Comparison of ENCODE assay signal across 11 cellular contexts in genomic region chr12:124506832-124507153, GRCh38.
A peak's percentile ranks its signal among the peaks of the same experiment; 100 is the strongest.
DNase-seq lines count a peak whose midpoint lies in the region; ATAC-seq and TF ChIP-seq lines count a peak whose summit lies in the region.
"Had no signal": no experiment of that assay in that cellular context is flagged by ENCODE, and none has a peak within 500 bp of the region (broad histone marks: within the 10 kb centered on the region; RNA-seq: fewer than 3 reads in every experiment).

No MANE protein-coding gene starts in this region.

- H3K36me3 ChIP-seq in DND-41 (ENCODE audit: insufficient read depth, low read length) (0 out of 2 replicates have a peak, but pooled peaks cover 7% of the 10 kb centered on the region), left lung (peaks cover 0 to 4% of the 10 kb centered on the region in 2 donors), smooth muscle cell (ENCODE audit: low read depth) (no peaks in the 10 kb centered on the region)

- H3K27ac Mint-ChIP-seq in activated B cell treated with CpG ODN at 0.5 μM for 24 hours, result no peak overlapping the region
- H3K27ac Mint-ChIP-seq: activated CD8-positive, alpha-beta memory T cell treated with anti-CD3 and anti-CD28 coated beads, Interleukin-2, amount 10 ng/mL, durations not matched to agents 7 days and 5 days had no signal

- H2AFZ ChIP-seq in DND-41 (ENCODE audit: low read depth, low read length) (no peak overlapping the region), smooth muscle cell (ENCODE audit: low read depth) (no peak overlapping the region)

- H3K4me3 ChIP-seq in DND-41 (ENCODE audit: low read depth in 1 of 2, low read length in 2 of 2), result no peak overlapping the region
- no peak overlapping the region for H3K4me3 ChIP-seq in left lung
- H3K4me3 ChIP-seq in smooth muscle cell, result no peak overlapping the region
- H3K4me3 ChIP-seq: SJSA1 had no signal

- H3K27ac ChIP-seq in DND-41 (ENCODE audit: low read length) (0 out of 2 replicates have a peak overlapping the region, but pooled peaks have one; percentile 26), left lung (peak overlapping the region; percentile 79 to 80), smooth muscle cell (ENCODE audit: low read depth) (peak overlapping the region; percentile 94)
- H3K27ac ChIP-seq: SJSA1 had no signal

- intact Hi-C loops in activated B cell treated with CpG ODN at 0.5 μM for 24 hours (cut with micrococcal nuclease) (loop anchor here (5.0 kb wide), 1 partner anchor 39 kb away; no protein-coding TSS in a partner anchor), left lung (cut with DNase I) (no loop called here)

- POLR2A ChIA-PET in activated B cell treated with CpG ODN at 0.5 μM for 24 hours (lab: Charles Lee), result no interaction called here

- H3K4me2 ChIP-seq in DND-41 (ENCODE audit: insufficient read depth, low read length), result no peak overlapping the region
- H3K4me2 ChIP-seq in smooth muscle cell, result peak overlapping the region; percentile 70

- H3K36me3 Mint-ChIP-seq in activated B cell treated with CpG ODN at 0.5 μM for 24 hours (ENCODE audit: low read depth), result peaks cover 6% of the 10 kb centered on the region
- H3K36me3 Mint-ChIP-seq: activated CD8-positive, alpha-beta memory T cell treated with anti-CD3 and anti-CD28 coated beads, Interleukin-2, amount 10 ng/mL, durations not matched to agents 7 days and 5 days had no signal

- H3K27me3 Mint-ChIP-seq in activated B cell treated with CpG ODN at 0.5 μM for 24 hours, result no peaks in the 10 kb centered on the region
- H3K27me3 Mint-ChIP-seq: activated CD8-positive, alpha-beta memory T cell treated with anti-CD3 and anti-CD28 coated beads, Interleukin-2, amount 10 ng/mL, durations not matched to agents 7 days and 5 days had no signal

- H3K9me3 ChIP-seq in DND-41 (ENCODE audit: insufficient read depth, low read length, severe bottlenecking) (no peaks in the 10 kb centered on the region), left lung (no peaks in the 10 kb centered on the region), smooth muscle cell (replicated peaks; ENCODE audit: low read depth) (no peaks in the 10 kb centered on the region)
- H3K9me3 ChIP-seq: SJSA1 had no signal

- ATAC-seq in DND-41 (ENCODE audit: insufficient read depth, low read depth) (no peak), activated B cell treated with CpG ODN at 0.5 μM for 24 hours (ENCODE audit: low read depth) (no peak), left lung (peak; percentile 61), GM19397 (IDR thresholded peaks at IDR 0.05; ENCODE audit: unreplicated experiment) (no peak)
- ATAC-seq: activated CD8-positive, alpha-beta memory T cell treated with anti-CD3 and anti-CD28 coated beads, Interleukin-2, amount 10 ng/mL, durations not matched to agents 7 days and 5 days had no signal

- H4K20me1 ChIP-seq in DND-41 (ENCODE audit: insufficient read depth, low read length) (peaks cover 97% of the 10 kb centered on the region), smooth muscle cell (ENCODE audit: low read depth) (peaks cover 96% of the 10 kb centered on the region)

- peaks cover 23% of the 10 kb centered on the region for H3F3A ChIP-seq in smooth muscle cell (ENCODE audit: low read depth)

- CTCF ChIA-PET in activated B cell treated with CpG ODN at 0.5 μM for 24 hours (lab: Charles Lee), result no interaction called here

- peak overlapping the region; percentile 8 for H3K4me3 Mint-ChIP-seq in activated B cell treated with CpG ODN at 0.5 μM for 24 hours
- H3K4me3 Mint-ChIP-seq: activated CD8-positive, alpha-beta memory T cell treated with anti-CD3 and anti-CD28 coated beads, Interleukin-2, amount 10 ng/mL, durations not matched to agents 7 days and 5 days had no signal

- H3K79me2 ChIP-seq in DND-41 (ENCODE audit: insufficient read depth, low read length) (peaks cover 99% of the 10 kb centered on the region), smooth muscle cell (ENCODE audit: low read depth) (peaks cover 92% of the 10 kb centered on the region)

- H3K9ac ChIP-seq in DND-41 (ENCODE audit: low read depth, low read length) (no peak overlapping the region), smooth muscle cell (ENCODE audit: low read depth) (no peak overlapping the region)

- DNase-seq in DND-41, result no peak
- no peak for DNase-seq in activated B cell treated with CpG ODN at 0.5 μM for 24 hours
- DNase-seq in left lung, result peak in 1 of 2 donors; percentile 80
- no peak for DNase-seq in smooth muscle cell (lab: John Stamatoyannopoulos, UW; ENCODE audit: unreplicated experiment)
- DNase-seq in anterior cingulate cortex (lab: John Stamatoyannopoulos, UW), result no peak
- no peak for DNase-seq in NCI-H1417 (lab: John Stamatoyannopoulos, UW)
- DNase-seq in HUDEP-2 (lab: John Stamatoyannopoulos, UW; ENCODE audit: unreplicated experiment in 76 of 76), result no peak
- DNase-seq: activated CD8-positive, alpha-beta memory T cell treated with anti-CD3 and anti-CD28 coated beads, Interleukin-2, amount 10 ng/mL, durations not matched to agents 7 days and 5 days; cerebellar nuclear complex had no signal

- H3K4me1 ChIP-seq in DND-41 (ENCODE audit: insufficient read depth, low read length), result no peaks in the 10 kb centered on the region
- peaks cover 25 to 73% of the 10 kb centered on the region in 2 donors for H3K4me1 ChIP-seq in left lung
- H3K4me1 ChIP-seq in smooth muscle cell (ENCODE audit: low read depth), result peaks cover 56% of the 10 kb centered on the region

- H3K9me3 Mint-ChIP-seq in activated B cell treated with CpG ODN at 0.5 μM for 24 hours, result no peaks in the 10 kb centered on the region

- H3K4me1 Mint-ChIP-seq in activated B cell treated with CpG ODN at 0.5 μM for 24 hours, result peaks cover 51% of the 10 kb centered on the region

- no peaks in the 10 kb centered on the region for H3K27me3 ChIP-seq in DND-41 (ENCODE audit: insufficient read depth, low read length, poor library complexity)
- H3K27me3 ChIP-seq in left lung, result no peaks in the 10 kb centered on the region
- H3K27me3 ChIP-seq in smooth muscle cell (ENCODE audit: low read depth), result no peaks in the 10 kb centered on the region
- H3K27me3 ChIP-seq: SJSA1 had no signal

- WGBS in smooth muscle cell (ENCODE audit: low lambda C conversion rate), result 61% methylated on average over 8 of the region's 8 CpGs

- TF ChIP-seq CTCF in DND-41 (IDR thresholded peaks at IDR 0.05; ENCODE audit: borderline replicate concordance, extremely low read depth, low read length, poor library complexity, severe bottlenecking) (no peak), activated B cell treated with CpG ODN at 0.5 μM for 24 hours (IDR thresholded peaks at IDR 0.05) (no peak), left lung (IDR thresholded peaks at IDR 0.05) (no peak), smooth muscle cell (IDR thresholded peaks at IDR 0.05; ENCODE audit: borderline replicate concordance, insufficient read depth, poor library complexity, severe bottlenecking) (no peak)

Comparison
In these comparisons a context has a peak if more than half of its experiments do, and no peak if none do; other contexts are left out.
1. H3K27ac ChIP-seq: peak in every context shown above with its lines; median percentile 94 in smooth muscle cell; 80 in left lung; 26 in DND-41.